25 cellular contexts compared by ENCODE assay signal in the genomic region with DNA sequence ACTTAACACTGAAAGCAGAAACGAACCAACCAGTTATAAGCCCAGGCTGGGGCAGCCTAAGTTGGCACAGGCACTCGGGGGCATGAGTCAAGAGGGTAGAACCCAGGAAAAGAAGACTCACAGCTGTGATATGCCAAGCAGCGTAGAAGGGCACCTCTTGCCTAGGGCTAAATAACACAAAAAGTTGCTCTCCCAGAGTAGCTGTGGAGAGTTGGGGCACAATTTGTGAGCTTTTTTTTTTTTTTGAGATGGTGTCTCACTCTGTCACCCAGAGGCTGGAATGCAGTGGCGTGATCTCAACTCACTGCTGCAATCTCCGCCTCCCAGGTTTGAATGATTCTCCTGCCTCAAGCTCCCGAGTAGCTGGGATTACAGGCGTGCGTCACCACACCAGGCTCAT. TPM values are rescaled to one million over a fixed set of nuclear protein-coding genes. Genes with fewer than 3 reads are reported as not detected.
DNase-seq lines count a peak whose midpoint lies in the region; ATAC-seq and TF ChIP-seq lines count a peak whose summit lies in the region.
"Had no signal": no experiment of that assay in that cellular context is flagged by ENCODE, and none has a peak within 500 bp of the region (broad histone marks: within the 10 kb centered on the region; RNA-seq: fewer than 3 reads in every experiment).

No MANE protein-coding gene starts in this region.

- 57 to 58% methylated on average over 8 of the region's 8 CpGs for WGBS in GM23248 (ENCODE audit: low coverage in 1 of 2, low lambda C conversion rate in 2 of 2, missing lambda C conversion rate in 2 of 2), 2 experiments

- no peak overlapping the region for H3K4me2 ChIP-seq in GM23248 (ENCODE audit: unreplicated experiment)
- no peak overlapping the region; the same call in 1 of the 2 replicates for H3K4me2 ChIP-seq in PC-3 (ENCODE audit: low read length)

- H4K20me1 ChIP-seq in GM23248 (ENCODE audit: insufficient read depth) (no peaks in the 10 kb centered on the region), PC-3 (ENCODE audit: low read length) (no peaks in the 10 kb centered on the region)

- H3K36me3 ChIP-seq in GM23248 (ENCODE audit: low read depth) (peaks cover 33% of the 10 kb centered on the region; the same call in 1 of the 2 replicates), PC-3 (ENCODE audit: low read depth, low read length) (0 out of 2 replicates have a peak, but pooled peaks cover 5% of the 10 kb centered on the region)
- H3K36me3 ChIP-seq: heart left ventricle had no signal

- in situ Hi-C loops in GM23248 (cut with MboI), result no loop called here

- H3K9me2 ChIP-seq in GM23248 (ENCODE audit: insufficient read depth) (no peaks in the 10 kb centered on the region), PC-3 (replicated peaks; ENCODE audit: low read length) (no peaks in the 10 kb centered on the region)

- peak overlapping the region; percentile 94; the same call in 1 of the 2 replicates for H3K9ac ChIP-seq in GM23248
- H3K9ac ChIP-seq in PC-3 (ENCODE audit: low read length), result peak overlapping the region; percentile 2; the same call in 1 of the 2 replicates

- POLR2A ChIA-PET in PC-3 (lab: Charles Lee; ENCODE audit: unreplicated experiment), result no interaction called here

- H3K9me3 ChIP-seq in GM23248 (ENCODE audit: low read depth) (no peaks in the 10 kb centered on the region), PC-3 (ENCODE audit: low read length) (no peaks in the 10 kb centered on the region)
- H3K9me3 ChIP-seq: heart left ventricle had no signal

- H3K4me3 ChIP-seq in GM23248, result no peak overlapping the region
- H3K4me3 ChIP-seq in PC-3 (ENCODE audit: low read length), result no peak overlapping the region
- H3K4me3 ChIP-seq in epithelial cell of proximal tubule (ENCODE audit: low read depth, low read length), result no peak overlapping the region
- H3K4me3 ChIP-seq: heart left ventricle, skin epidermis had no signal

- H2AFZ ChIP-seq in GM23248 (no peak overlapping the region), PC-3 (ENCODE audit: low read length) (no peak overlapping the region)

- intact Hi-C loops in PC-3 (cut with micrococcal nuclease), result no loop called here

- H3K4me1 ChIP-seq in GM23248 (ENCODE audit: insufficient read depth) (peaks cover 98% of the 10 kb centered on the region), PC-3 (ENCODE audit: insufficient read depth, low read length) (peaks cover 68% of the 10 kb centered on the region)

- DNase-seq in GM23248 (peak; percentile 70), PC-3 (peak; percentile 91), epithelial cell of proximal tubule (ENCODE audit: low read depth) (peak; percentile 71), myocyte (ENCODE audit: low read depth) (peak; percentile 16), GM03348 (ENCODE audit: low spot score) (no peak), DMS53 treated with DMSO at 0.1 percent for 48 hours (lab: John Stamatoyannopoulos, UW; ENCODE audit: unreplicated experiment) (no peak), UCSD-AML1 (lab: John Stamatoyannopoulos, UW; ENCODE audit: unreplicated experiment) (no peak)
- DNase-seq: activated CD4-positive, alpha-beta T cell treated with anti-CD3 and anti-CD28 coated beads for 1 hour; activated CD8-positive, alpha-beta memory T cell treated with anti-CD3 and anti-CD28 coated beads for 24 hours; activated naive CD4-positive, alpha-beta T cell treated with anti-CD3 and anti-CD28 coated beads, Interleukin-2, amount 10 ng/mL, durations not matched to agents 7 days and 5 days; activated T-cell treated with anti-CD3 and anti-CD28 coated beads, Interleukin-2, amount 50 U/mL, for 48 hours; AML-193; aorta; cerebellar nuclear complex; DMS79; effector CD4-positive, alpha-beta T cell; heart left ventricle; NCI-H1417 treated with DMSO at 0.1 percent for 48 hours; NCI-H82; stimulated activated naive CD4-positive, alpha-beta T cell had no signal

- peaks cover 100% of the 10 kb centered on the region for H3K79me2 ChIP-seq in GM23248 (ENCODE audit: insufficient read depth)
- peaks cover 61% of the 10 kb centered on the region for H3K79me2 ChIP-seq in PC-3 (ENCODE audit: low read length)

- H3K27me3 ChIP-seq in GM23248 (replicated peaks; ENCODE audit: insufficient read depth), result no peaks in the 10 kb centered on the region
- no peaks in the 10 kb centered on the region for H3K27me3 ChIP-seq in PC-3 (ENCODE audit: low read length)

- TF ChIP-seq CTCF in PC-3 (conservative IDR thresholded peaks at IDR 0.05; ENCODE audit: low read depth, low read length) (no peak), epithelial cell of proximal tubule (conservative IDR thresholded peaks at IDR 0.05; ENCODE audit: low read depth, low read length) (no peak)

- BruUV-seq in PC-3 (replicated peaks; lab: Mats Ljungman, UMichigan), result no TSS peak

- H3F3A ChIP-seq in GM23248 (ENCODE audit: insufficient read depth) (peaks cover 91% of the 10 kb centered on the region), PC-3 (ENCODE audit: low read length, unreplicated experiment) (no peaks in the 10 kb centered on the region)

- ATAC-seq in PC-3, result peak; percentile 54
- no peak for ATAC-seq in GM18858 (IDR thresholded peaks at IDR 0.05; ENCODE audit: unreplicated experiment)
- ATAC-seq: heart left ventricle, HepG2, left lobe of liver, Panc1 had no signal

- CTCF ChIA-PET in PC-3 (lab: Charles Lee), result interaction anchor here (0.6 kb wide), 3 partner anchors 24 to 245 kb away, joined by 3 to 4 read pairs (median 3); no protein-coding TSS in a partner anchor

- H3K27ac ChIP-seq in GM23248 (peak overlapping the region; percentile 93), PC-3 (ENCODE audit: low read length) (peak overlapping the region; percentile 86)

RNA-seq across cellular contexts. Expression of gene CLMP, which starts 8.8 kb away (rescaled TPM):
- total RNA-seq in GM23248 (2014; rRNA removed; shearing (Covaris generic)), result 195 and 215 TPM in 2 replicates
- 159 and 166 TPM in 2 replicates for polyA plus RNA-seq in GM23248 (2016; fragmentation: Nextera tagmentation; extraction: Ambion mirVana)
- 30.4 and 33.0 TPM in 2 replicates for total RNA-seq in PC-3 (2014; rRNA removed)
- 19.0 and 27.7 TPM in 2 replicates for total RNA-seq in epithelial cell of proximal tubule
- total RNA-seq in myocyte, result 17.2 and 32.0 TPM in 2 replicates
- polyA plus RNA-seq in myocyte (2012), result 16.6 TPM
- total RNA-seq: HepG2 had no signal
- polyA plus RNA-seq: HepG2 had no signal

Comparison
In these comparisons a context has a peak if more than half of its experiments do, and no peak if none do; other contexts are left out.
1. DNase-seq: peak in GM23248 (single experiment), PC-3 (single experiment), epithelial cell of proximal tubule (single experiment) and myocyte (single experiment); none in GM03348 (single experiment), DMS53 treated with DMSO at 0.1 percent for 48 hours (single experiment) and UCSD-AML1 (single experiment).